Comparison of ENCODE assay signal across 17 cellular contexts in the genomic region with DNA sequence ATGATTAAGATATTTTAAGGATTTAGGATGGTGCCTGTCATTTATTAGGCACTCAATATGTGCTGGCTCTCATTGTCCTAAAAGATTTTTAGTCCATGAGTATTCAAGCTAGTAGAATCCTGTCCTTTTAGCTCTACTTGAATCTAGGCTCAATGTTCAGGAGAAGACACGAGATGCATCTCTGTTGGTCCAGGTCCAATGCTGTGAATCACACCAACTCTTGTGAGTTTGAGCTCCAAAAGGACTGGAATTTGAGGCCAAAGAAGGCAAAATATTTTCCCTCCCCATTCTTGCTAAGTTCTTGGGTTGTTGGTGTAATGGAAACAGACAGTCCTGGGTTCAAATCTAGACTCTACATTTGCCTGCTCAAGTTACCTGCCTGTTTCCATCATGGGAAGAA. TPM values are rescaled to one million over a fixed set of nuclear protein-coding genes. Genes with fewer than 3 reads are reported as not detected.
DNase-seq lines count a peak whose midpoint lies in the region; ATAC-seq and TF ChIP-seq lines count a peak whose summit lies in the region.
"Had no signal": no experiment of that assay in that cellular context is flagged by ENCODE, and none has a peak within 500 bp of the region (broad histone marks: within the 10 kb centered on the region; RNA-seq: fewer than 3 reads in every experiment).

No MANE protein-coding gene starts in this region.

- no peak overlapping the region for H2BK15ac ChIP-seq in mesenchymal stem cell (ENCODE audit: low read depth, poor library complexity, severe bottlenecking)

- H3K14ac ChIP-seq in mesenchymal stem cell (ENCODE audit: low read length in 2 of 2) = no peak overlapping the region

- no peak overlapping the region for H2AFZ ChIP-seq in mesenchymal stem cell (ENCODE audit: low read depth, low read length)
- H2AFZ ChIP-seq: hepatocyte had no signal

- peaks cover 0 to 42% (median 22%) of the 10 kb centered on the region in 9 donors for H3K4me1 ChIP-seq in heart right ventricle
- peaks cover 17% of the 10 kb centered on the region for H3K4me1 ChIP-seq in mesenchymal stem cell (ENCODE audit: control insufficient read depth, insufficient read depth, low read depth, low read length)
- peaks cover 0 to 3% of the 10 kb centered on the region in 2 donors for H3K4me1 ChIP-seq in uterus

- H3K23ac ChIP-seq in mesenchymal stem cell (ENCODE audit: low read length in 2 of 2) = no peak overlapping the region

- peak overlapping the region; percentile 88 for H3K9ac ChIP-seq in mesenchymal stem cell (ENCODE audit: low read length)

- no peak overlapping the region for H3K18ac ChIP-seq in mesenchymal stem cell (ENCODE audit: low read depth in 1 of 2, low read length in 2 of 2)

- intact Hi-C loops in heart right ventricle (cut with DNase I) = loop anchor here in 2 of 10 donors (5.0 to 10.0 kb wide), 2 partner anchors 122 to 124 kb away; no protein-coding TSS in a partner anchor
- intact Hi-C loops in Right ventricle myocardium superior (cut with DNase I) = no loop called here
- intact Hi-C loops in uterus (cut with DNase I; ENCODE audit: low total_unique reads) = loop anchor here (10.0 kb wide), 1 partner anchor 124 kb away; no protein-coding TSS in a partner anchor

- H3K4me3 ChIP-seq in heart right ventricle (no peak overlapping the region), cardiac fibroblast (replicated peaks in 1 of 2; ENCODE audit: low read depth in 2 of 2, low read length in 2 of 2) (no peak overlapping the region), mesenchymal stem cell (ENCODE audit: insufficient read depth in 1 of 2, low read depth in 1 of 2, low read length in 2 of 2) (peak overlapping the region in 1 of 2 experiments; percentile 82), uterus (no peak overlapping the region)
- H3K4me3 ChIP-seq: hepatocyte had no signal

- no peak overlapping the region for H3K4me2 ChIP-seq in mesenchymal stem cell (ENCODE audit: low read length, poor library complexity, severe bottlenecking)

- DNase-seq in heart right ventricle = no peak
- no peak for DNase-seq in Right ventricle myocardium superior
- DNase-seq in cardiac fibroblast (ENCODE audit: low read depth in 2 of 2) = peak; percentile 69 to 74
- no peak for DNase-seq in mesenchymal stem cell
- peak; percentile 69 to 77 for DNase-seq in uterus
- DNase-seq in NCI-H2029 treated with DMSO at 0.1 percent for 48 hours (lab: John Stamatoyannopoulos, UW) = no peak
- DNase-seq in substantia nigra (lab: John Stamatoyannopoulos, UW) = no peak
- DNase-seq in SHP77 (lab: John Stamatoyannopoulos, UW) = no peak
- DNase-seq: activated B cell treated with CpG ODN at 0.5 μM for 24 hours; activated naive CD4-positive, alpha-beta T cell; MM.1S; NCI-H2081; NCI-H526; stimulated activated naive CD8-positive, alpha-beta T cell treated with anti-CD3 and anti-CD28 coated beads, Interleukin-15, amount 100 ng/mL, for 72 hours had no signal

- TF ChIP-seq POLR2A in uterus (IDR thresholded peaks at IDR 0.05) = no peak

- ATAC-seq in heart right ventricle (no peak), Right ventricle myocardium superior (ENCODE audit: poor library complexity) (no peak)
- ATAC-seq: stimulated activated naive CD8-positive, alpha-beta T cell treated with anti-CD3 and anti-CD28 coated beads, Interleukin-15, amount 100 ng/mL, for 72 hours had no signal

- H3K4ac ChIP-seq in mesenchymal stem cell (ENCODE audit: low read depth in 1 of 2, low read length in 2 of 2) = no peak overlapping the region

- no peak overlapping the region for H4K91ac ChIP-seq in mesenchymal stem cell (ENCODE audit: low read length)

- no peak overlapping the region for H2BK5ac ChIP-seq in mesenchymal stem cell (ENCODE audit: low read depth, low read length, poor library complexity, severe bottlenecking)

- H2BK120ac ChIP-seq in mesenchymal stem cell (ENCODE audit: low read depth, low read length) = no peak overlapping the region

- TF ChIP-seq CTCF in heart right ventricle (IDR thresholded peaks at IDR 0.05) = no peak
- TF ChIP-seq CTCF in cardiac fibroblast (IDR thresholded peaks at IDR 0.05; ENCODE audit: low read depth, low read length) = no peak
- TF ChIP-seq CTCF in uterus (IDR thresholded peaks at IDR 0.05) = no peak

- no peak overlapping the region for H2BK12ac ChIP-seq in mesenchymal stem cell (ENCODE audit: low read length in 2 of 2)

- no peak overlapping the region for H4K8ac ChIP-seq in mesenchymal stem cell (ENCODE audit: low read length)

- no peak overlapping the region for H2AK5ac ChIP-seq in mesenchymal stem cell (ENCODE audit: low read length, severe bottlenecking)

- H3K36me3 ChIP-seq in heart right ventricle (no peaks in the 10 kb centered on the region), mesenchymal stem cell (ENCODE audit: control insufficient read depth in 1 of 2, insufficient read depth in 2 of 2, low read depth in 1 of 2, low read length in 2 of 2) (peaks cover 0 to 16% of the 10 kb centered on the region in 2 experiments), uterus (no peaks in the 10 kb centered on the region)
- H3K36me3 ChIP-seq: Peyer's patch had no signal

- no peaks in the 10 kb centered on the region for H3K79me1 ChIP-seq in mesenchymal stem cell (replicated peaks; ENCODE audit: low read length, poor library complexity, severe bottlenecking)

- H3K27ac ChIP-seq in heart right ventricle = peak overlapping the region in 7 of 10 donors; percentile 4 to 92 (median 80)
- no peak overlapping the region for H3K27ac ChIP-seq in mesenchymal stem cell (ENCODE audit: low read length, poor library complexity, severe bottlenecking)
- peak overlapping the region; percentile 84 to 88 for H3K27ac ChIP-seq in uterus
- H3K27ac ChIP-seq in substantia nigra (ENCODE audit: low read depth, low read length, poor library complexity, severe bottlenecking) = no peak overlapping the region
- H3K27ac ChIP-seq: hepatocyte had no signal

- H3K9me3 ChIP-seq in heart right ventricle (no peaks in the 10 kb centered on the region), mesenchymal stem cell (ENCODE audit: control insufficient read depth, low read length) (no peaks in the 10 kb centered on the region), uterus (no peaks in the 10 kb centered on the region)
- H3K9me3 ChIP-seq: Peyer's patch had no signal

- 71 to 72% methylated on average over 1 of the region's 1 CpG for WGBS in heart right ventricle, 2 donors
- 100% methylated on average over 1 of the region's 1 CpG for WGBS in mesenchymal stem cell

- peaks cover 0 to 40% (median 8%) of the 10 kb centered on the region in 7 donors for H3K27me3 ChIP-seq in heart right ventricle
- H3K27me3 ChIP-seq in mesenchymal stem cell (ENCODE audit: control insufficient read depth in 1 of 2, insufficient read depth in 1 of 2, low read length in 2 of 2) = peaks cover 0 to 38% of the 10 kb centered on the region in 2 experiments
- H3K27me3 ChIP-seq in uterus = no peaks in the 10 kb centered on the region

RNA-seq across cellular contexts. Expression of a gene that starts 1.4 kb away (rescaled TPM):
- 10 to 100 TPM; 11.2 to 27.4 (median 15.4) TPM for total RNA-seq in heart right ventricle
- 10 to 100 TPM; 11.4 to 17.3 TPM for polyA plus RNA-seq in heart right ventricle
- total RNA-seq in Right ventricle myocardium superior = 30.1 TPM
- 54.8 TPM for polyA plus RNA-seq in mesenchymal stem cell (2013, experiment 1 of 2)
- polyA plus RNA-seq in mesenchymal stem cell (2013, experiment 2 of 2) = 53.6 TPM
- 100 to 1,000 TPM in 1 of 4 donors, 10 to 100 TPM in 3; 20.9 to 100 (median 71.8) TPM for total RNA-seq in uterus
- total RNA-seq: activated B cell treated with CpG ODN at 0.5 μM for 24 hours; T-helper 1 cell treated with Interleukin-12 subunit alpha and Interleukin-12 subunit beta and Interleukin-4 antibody, amounts not matched to agents 30 ng/mL and 1 ng/mL, for 36 hours had no signal

Comparison
In these comparisons a context has a peak if more than half of its experiments do, and no peak if none do; other contexts are left out.
1. DNase-seq: peak in cardiac fibroblast (2 of 2) and uterus (2 of 2); none in heart right ventricle (0 of 2), Right ventricle myocardium superior (single experiment), mesenchymal stem cell (single experiment), NCI-H2029 treated with DMSO at 0.1 percent for 48 hours (single experiment), substantia nigra (0 of 49) and SHP77 (0 of 2).
2. H3K27ac ChIP-seq: peak in heart right ventricle (7 of 10) and uterus (2 of 2); none in mesenchymal stem cell (single experiment) and substantia nigra (single experiment).